Comparison of ENCODE assay signal across 8 cellular contexts in the genomic region with DNA sequence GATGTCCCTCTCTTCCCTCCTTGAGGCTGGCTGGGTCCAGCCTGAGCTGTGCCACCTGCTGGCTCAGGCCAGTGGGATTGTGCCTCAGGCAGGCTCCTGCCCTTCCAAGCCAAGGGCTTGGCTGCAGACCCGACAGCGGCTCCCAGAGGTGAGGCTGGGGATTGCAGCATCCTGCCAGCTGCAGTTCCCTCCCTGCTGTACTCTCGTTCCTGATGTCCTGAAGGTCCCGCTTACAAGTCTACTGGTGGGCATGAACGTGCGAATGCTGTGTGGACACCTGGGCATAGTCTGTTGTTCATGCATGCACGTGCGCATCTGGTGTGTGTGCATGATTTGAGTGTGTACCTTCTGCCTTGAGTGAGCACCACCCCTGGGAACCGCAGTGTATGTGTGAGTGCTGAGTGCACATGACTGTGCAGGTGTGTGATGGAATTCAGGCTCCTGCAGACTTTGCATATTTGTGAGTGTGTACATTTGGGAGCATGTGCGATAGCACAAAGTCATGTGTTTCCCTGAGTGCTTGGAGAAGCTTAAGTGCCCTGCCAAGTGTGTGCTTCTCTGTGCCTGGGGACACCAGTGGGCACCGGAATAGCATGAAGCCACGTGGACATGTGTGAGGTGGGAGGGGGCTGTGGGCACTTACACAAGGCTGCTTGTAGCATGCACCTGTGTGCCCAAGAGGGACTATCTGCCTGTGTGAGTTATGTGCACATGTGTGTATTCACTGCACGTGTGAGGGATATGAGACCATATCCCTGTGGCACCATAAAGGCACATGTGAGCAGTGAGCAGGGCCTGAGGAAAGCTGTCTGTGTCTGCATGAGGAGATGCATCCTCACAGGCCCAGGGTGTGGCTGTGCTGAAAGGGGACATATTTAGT. TPM values are rescaled to one million over a fixed set of nuclear protein-coding genes. Genes with fewer than 3 reads are reported as not detected.
DNase-seq lines count a peak whose midpoint lies in the region; ATAC-seq, FAIRE-seq and TF ChIP-seq lines count a peak whose summit lies in the region.

No MANE protein-coding gene starts in this region.

- H3K27me3 ChIP-seq in H1 (replicated peaks in 1 of 4; ENCODE audit: control insufficient read depth in 3 of 4, extremely low read depth in 1 of 4, insufficient read depth in 3 of 4, low read length in 3 of 4): no peaks in the 10 kb centered on the region

- no peak overlapping the region for H3K4me3 Mint-ChIP-seq in mesothelial cell of epicardium
- H3K4me3 Mint-ChIP-seq in stimulated activated memory B cell treated with anti-CD40 and anti-IgM and Interleukin-4, amounts not matched to agents 10 μg/mL and 1 μg/mL and 100 μg/mL, for 72 hours: no peak overlapping the region

- H4K5ac ChIP-seq in H1 (ENCODE audit: insufficient read length, low read depth, low read length): no peak overlapping the region

- no peak for TF ChIP-seq POLR2A in H1 (IDR thresholded peaks at IDR 0.05; ENCODE audit: control extremely low read depth in 1 of 2, low read depth in 2 of 2, low read length in 2 of 2)

- peak overlapping the region; percentile 28; the same call in 1 of the 2 replicates for H2AK5ac ChIP-seq in H1 (ENCODE audit: low read depth, low read length)

- H3K27ac Mint-ChIP-seq in mesothelial cell of epicardium: peak overlapping the region; percentile 51
- no peak overlapping the region for H3K27ac Mint-ChIP-seq in stimulated activated memory B cell treated with anti-CD40 and anti-IgM and Interleukin-4, amounts not matched to agents 10 μg/mL and 1 μg/mL and 100 μg/mL, for 72 hours

- no peak overlapping the region for H3K56ac ChIP-seq in H1 (replicated peaks; ENCODE audit: insufficient read length, low read depth, low read length)

- no peak overlapping the region; the same call in 1 of the 2 replicates for H4K8ac ChIP-seq in H1 (ENCODE audit: extremely low read depth, insufficient read depth, low read length)

- TF ChIP-seq CTCF in C4-2B (conservative IDR thresholded peaks at IDR 0.05) (peak; percentile 99), H1 (IDR thresholded peaks at IDR 0.05; ENCODE audit: control extremely low read depth in 1 of 3, insufficient read depth in 1 of 3, low read depth in 1 of 3, low read length in 3 of 3) (peak; percentile 94 to 100 (median 99)), mesothelial cell of epicardium (IDR thresholded peaks at IDR 0.05; ENCODE audit: unreplicated experiment) (peak; percentile 84)

- no peak overlapping the region; the same call in 1 of the 2 replicates for H2BK12ac ChIP-seq in H1 (ENCODE audit: low read depth, low read length)

- DNase-seq in NCI-H345 treated with DMSO at 0.1 percent for 48 hours (lab: John Stamatoyannopoulos, UW; ENCODE audit: unreplicated experiment): peak; percentile 49
- peak; percentile 74 to 78 for DNase-seq in activated CD4-positive, alpha-beta T cell treated with anti-CD3 and anti-CD28 coated beads, Interleukin-2, amount 50 U/mL, for 48 hours
- peak; percentile 85 to 99 for DNase-seq in H1 (ENCODE audit: low read depth in 1 of 2, low spot score in 2 of 2)
- peak; percentile 51 to 90 for DNase-seq in mesothelial cell of epicardium (ENCODE audit: low spot score in 2 of 2, unreplicated experiment in 2 of 2)

- H3K79me1 ChIP-seq in H1 (ENCODE audit: low read depth, low read length): no peaks in the 10 kb centered on the region

- POLR2A ChIA-PET in H1 (lab: Charles Lee; ENCODE audit: partially characterized antibody): interaction anchor here (0.9 kb wide), 1 partner anchor 32 kb away, joined by 5 read pairs; no protein-coding TSS in a partner anchor

- peak; percentile 91 to 95 for TF ChIP-seq RAD21 in H1 (IDR thresholded peaks at IDR 0.05 in 1 of 2, conservative IDR thresholded peaks at IDR 0.05 in 1 of 2; ENCODE audit: low read depth in 2 of 2, low read length in 2 of 2)

- H3K23ac ChIP-seq in H1 (ENCODE audit: insufficient read length): no peak overlapping the region

- no peak overlapping the region for H4K91ac ChIP-seq in H1 (replicated peaks; ENCODE audit: insufficient read length, low read length)

- no peak overlapping the region for H2BK20ac ChIP-seq in H1 (ENCODE audit: low read length)

- no peak overlapping the region; the same call in 1 of the 2 replicates for H2AFZ ChIP-seq in H1 (ENCODE audit: low read length)

- H3K27me3 Mint-ChIP-seq in mesothelial cell of epicardium (ENCODE audit: low read depth): peaks cover 2% of the 10 kb centered on the region
- peaks cover 41% of the 10 kb centered on the region for H3K27me3 Mint-ChIP-seq in stimulated activated memory B cell treated with anti-CD40 and anti-IgM and Interleukin-4, amounts not matched to agents 10 μg/mL and 1 μg/mL and 100 μg/mL, for 72 hours

- no peaks in the 10 kb centered on the region for H3K9me3 ChIP-seq in H1 (ENCODE audit: insufficient read depth in 2 of 2, low read depth in 1 of 2, low read length in 1 of 2)

- H3K4me1 ChIP-seq in H1 (replicated peaks in 1 of 4; ENCODE audit: control insufficient read depth in 3 of 4, insufficient read depth in 4 of 4, low read length in 3 of 4): peaks cover 0 to 4% (median under 1%) of the 10 kb centered on the region in 4 experiments; a peak in 4 of 7 replicates

- H3K4me1 Mint-ChIP-seq in mesothelial cell of epicardium: peaks cover 58% of the 10 kb centered on the region
- H3K4me1 Mint-ChIP-seq in stimulated activated memory B cell treated with anti-CD40 and anti-IgM and Interleukin-4, amounts not matched to agents 10 μg/mL and 1 μg/mL and 100 μg/mL, for 72 hours: no peaks in the 10 kb centered on the region

- H3K27ac ChIP-seq in C4-2B: no peak overlapping the region
- H3K27ac ChIP-seq in H1 (ENCODE audit: low read depth, low read length): no peak overlapping the region

- H3K4ac ChIP-seq in H1 (replicated peaks; ENCODE audit: insufficient read length, low read depth, low read length): no peak overlapping the region

- H3K4me3 ChIP-seq in H1 (ENCODE audit: extremely low read depth in 1 of 4, insufficient read depth in 2 of 4, low read depth in 3 of 4, low read length in 4 of 4): no peak overlapping the region

- H3K36me3 ChIP-seq in H1 (ENCODE audit: control insufficient read depth in 2 of 4, insufficient read depth in 4 of 4, low read length in 3 of 4): no peaks in the 10 kb centered on the region

- peak; percentile 82 for FAIRE-seq in H1 (lab: Jason Lieb, UNC)

- H2BK15ac ChIP-seq in H1 (ENCODE audit: low read length): no peak overlapping the region

- no peak overlapping the region for H3K4me2 ChIP-seq in H1 (ENCODE audit: insufficient read depth in 1 of 2, low read depth in 2 of 2, low read length in 2 of 2)

- CTCF ChIA-PET in H1 (lab: Charles Lee; ENCODE audit: partially characterized antibody): interaction anchor here (0.7 to 13.2 kb wide), 41 partner anchors 7 to 751 kb away, joined by 3 to 146 read pairs (median 6); partner anchors contain the start of genes KRT7 and KRT86

- no peak overlapping the region for H2BK5ac ChIP-seq in H1 (ENCODE audit: low read depth, low read length)

- ATAC-seq in GM21390 (IDR thresholded peaks at IDR 0.05; ENCODE audit: unreplicated experiment) (peak; percentile 61), GM19395 (IDR thresholded peaks at IDR 0.05; ENCODE audit: unreplicated experiment) (no peak)
- ATAC-seq in stimulated activated memory B cell treated with anti-CD40 and anti-IgM and Interleukin-4, amounts not matched to agents 10 μg/mL and 1 μg/mL and 100 μg/mL, for 72 hours: peak; percentile 13

- no peak overlapping the region for H3K18ac ChIP-seq in H1 (ENCODE audit: extremely low read depth, low read length)

- H2BK120ac ChIP-seq in H1 (replicated peaks; ENCODE audit: low read depth, low read length): no peak overlapping the region

- no peaks in the 10 kb centered on the region for H3K36me3 Mint-ChIP-seq in mesothelial cell of epicardium
- no peaks in the 10 kb centered on the region for H3K36me3 Mint-ChIP-seq in stimulated activated memory B cell treated with anti-CD40 and anti-IgM and Interleukin-4, amounts not matched to agents 10 μg/mL and 1 μg/mL and 100 μg/mL, for 72 hours

- H3K14ac ChIP-seq in H1 (ENCODE audit: insufficient read length): no peak overlapping the region

- TF ChIP-seq EP300 in H1 (IDR thresholded peaks at IDR 0.05; ENCODE audit: borderline replicate concordance in 1 of 2, low read depth in 2 of 2, low read length in 2 of 2): no peak

- H3K9ac ChIP-seq in H1 (replicated peaks in 1 of 4; ENCODE audit: extremely low read depth in 1 of 4, low read depth in 3 of 4, low read length in 3 of 4): no peak overlapping the region

- H3K79me2 ChIP-seq in H1 (ENCODE audit: control insufficient read depth in 1 of 2, insufficient read depth in 2 of 2, low read length in 2 of 2): no peaks in the 10 kb centered on the region

- WGBS in H1 (ENCODE audit: extremely low coverage in 1 of 2, insufficient coverage in 1 of 2, insufficient read length in 1 of 2, insufficient replicate concordance in 2 of 2, low coverage in 1 of 2, low lambda C conversion rate in 2 of 2, missing lambda C conversion rate in 1 of 2), 2 experiments: 48% methylated on average over 13 of the region's 13 CpGs; no CpG with 5 or more reads in 1 of the 2 experiments

- no peaks in the 10 kb centered on the region for H3K9me3 Mint-ChIP-seq in mesothelial cell of epicardium
- H3K9me3 Mint-ChIP-seq in stimulated activated memory B cell treated with anti-CD40 and anti-IgM and Interleukin-4, amounts not matched to agents 10 μg/mL and 1 μg/mL and 100 μg/mL, for 72 hours: no peaks in the 10 kb centered on the region

- H3K23me2 ChIP-seq in H1 (ENCODE audit: low read depth, low read length): no peaks in the 10 kb centered on the region

- peaks cover 0 to 3% of the 10 kb centered on the region in 2 experiments for H4K20me1 ChIP-seq in H1 (replicated peaks in 1 of 2; ENCODE audit: control insufficient read depth in 1 of 2, insufficient read depth in 2 of 2, low read length in 2 of 2)

RNA-seq across cellular contexts. Expression of gene KRT7, which starts 19.3 kb away (rescaled TPM):
- 13.2 and 16.5 TPM in 2 replicates for total RNA-seq in H1 (2021; fragmentation: NEBNext Ultra II Directional; extraction: Animal tissue kit (Norgen Biotek cat#: 25700))
- 19.0 and 25.6 TPM in 2 replicates for polyA plus RNA-seq in H1 (2011; rRNA removed)
- polyA plus RNA-seq in H1 (2011; cell fraction: cytosol; rRNA removed): 20.8 TPM
- polyA plus RNA-seq in H1 (2011; cell fraction: nucleus; rRNA removed): 32.4 TPM
- 10.8 to 28.4 TPM (median 20.2 TPM) in 4 replicates for polyA plus RNA-seq in H1 (2012, experiment 1 of 2)
- polyA plus RNA-seq in H1 (2012, experiment 2 of 2): 20.5 TPM
- 4.4 TPM for polyA plus RNA-seq in H1 (2013, experiment 1 of 2)
- 4.8 TPM for polyA plus RNA-seq in H1 (2013, experiment 2 of 2)
- polyA minus RNA-seq in H1 (2011; rRNA and poly(A)+ RNA removed): 16.8 and 19.4 TPM in 2 replicates
- polyA minus RNA-seq in H1 (2011; cell fraction: cytosol; rRNA and poly(A)+ RNA removed): 13.4 TPM
- polyA minus RNA-seq in H1 (2011; cell fraction: nucleus; rRNA and poly(A)+ RNA removed): 20.8 TPM
- total RNA-seq in mesothelial cell of epicardium: 85.5 to 90.3 TPM (median 86.6 TPM) in 3 replicates

RNA-seq across cellular contexts. Expression of gene KRT80, which starts 22.0 kb away (rescaled TPM):
- 0.08 TPM in 1 of 2 replicates, not detected in the other for total RNA-seq in H1 (2021; fragmentation: NEBNext Ultra II Directional; extraction: Animal tissue kit (Norgen Biotek cat#: 25700))
- 0.05 and 0.06 TPM in 2 replicates for polyA plus RNA-seq in H1 (2011; rRNA removed)
- 0.05 TPM for polyA plus RNA-seq in H1 (2011; cell fraction: cytosol; rRNA removed)
- 0.06 TPM for polyA plus RNA-seq in H1 (2011; cell fraction: nucleus; rRNA removed)
- 0.05 to 0.06 TPM in 2 of 4 replicates, not detected in the others for polyA plus RNA-seq in H1 (2012, experiment 1 of 2)
- polyA plus RNA-seq in H1 (2012, experiment 2 of 2): 0.07 TPM
- polyA plus RNA-seq in H1 (2013, experiment 1 of 2): 0.04 TPM
- polyA plus RNA-seq in H1 (2013, experiment 2 of 2): 0.09 TPM
- polyA minus RNA-seq in H1 (2011; rRNA and poly(A)+ RNA removed): 0.03 and 0.10 TPM in 2 replicates
- 0.37 TPM for polyA minus RNA-seq in H1 (2011; cell fraction: cytosol; rRNA and poly(A)+ RNA removed)
- 0.20 TPM for polyA minus RNA-seq in H1 (2011; cell fraction: nucleus; rRNA and poly(A)+ RNA removed)
- total RNA-seq in mesothelial cell of epicardium: 2.7 to 3.0 TPM (median 3.0 TPM) in 3 replicates
